In genomic region chr16:27267037-27267677, GRCh38 we compare ENCODE assay signal across 13 cellular contexts. TPM values are rescaled to one million over a fixed set of nuclear protein-coding genes. Genes with fewer than 3 reads are reported as not detected.
DNase-seq lines count a peak whose midpoint lies in the region; ATAC-seq and TF ChIP-seq lines count a peak whose summit lies in the region.
"Had no signal": no experiment of that assay in that cellular context is flagged by ENCODE, and none has a peak within 500 bp of the region (broad histone marks: within the 10 kb centered on the region; RNA-seq: fewer than 3 reads in every experiment).

No MANE protein-coding gene starts in this region.

- H2AFZ ChIP-seq in OCI-LY7 (ENCODE audit: low read length), result no peak overlapping the region

- no peaks in the 10 kb centered on the region for H4K20me1 ChIP-seq in OCI-LY7 (ENCODE audit: insufficient read depth, low read length)

- ATAC-seq in left lung, result no peak
- ATAC-seq: GM23338 had no signal

- peak overlapping the region; percentile 98 for H3K4me2 ChIP-seq in OCI-LY7 (ENCODE audit: low read length)

- CTCF ChIA-PET in OCI-LY7 (lab: Charles Lee; ENCODE audit: unreplicated experiment), result no interaction called here

- TF ChIP-seq CTCF in OCI-LY7 (conservative IDR thresholded peaks at IDR 0.05; ENCODE audit: low read length) (no peak), left lung (IDR thresholded peaks at IDR 0.05) (no peak)

- POLR2A ChIA-PET in OCI-LY7 (lab: Charles Lee), result no interaction called here

- H3K4me1 ChIP-seq in OCI-LY7 (ENCODE audit: insufficient read depth, low read length, poor library complexity, severe bottlenecking) (peaks cover 56% of the 10 kb centered on the region), adipocyte (ENCODE audit: control insufficient read depth, insufficient read depth, low read length) (peaks cover 10% of the 10 kb centered on the region), left lung (peaks cover 3 to 39% of the 10 kb centered on the region in 2 donors)

- no peak overlapping the region for H3K9ac ChIP-seq in adipocyte (ENCODE audit: low read length)

- H3K79me2 ChIP-seq in OCI-LY7 (ENCODE audit: insufficient read depth, low read depth, low read length), result peaks cover 20% of the 10 kb centered on the region; the same call in 1 of the 2 replicates

- H3K9me2 ChIP-seq in OCI-LY7 (ENCODE audit: insufficient read depth, low read length), result no peaks in the 10 kb centered on the region

- H3K9me3 ChIP-seq in OCI-LY7 (ENCODE audit: low read length) (no peaks in the 10 kb centered on the region; the same call in 1 of the 2 replicates), adipocyte (ENCODE audit: control insufficient read depth, low read length) (no peaks in the 10 kb centered on the region), left lung (no peaks in the 10 kb centered on the region)

- DNase-seq in activated CD8-positive, alpha-beta memory T cell treated with anti-CD3 and anti-CD28 coated beads for 24 hours, result peak; percentile 47
- DNase-seq in activated CD8-positive, alpha-beta memory T cell treated with anti-CD3 and anti-CD28 coated beads, Interleukin-2, amount 50 U/mL, for 4 hours, result no peak
- DNase-seq in OCI-LY7 (ENCODE audit: low spot score), result peak; percentile 64
- DNase-seq in adipocyte (ENCODE audit: low read depth), result no peak
- DNase-seq in stimulated activated CD8-positive, alpha-beta memory T cell treated with anti-CD3 and anti-CD28 coated beads, Interleukin-4, amount 100 ng/mL, for 48 hours, result peak; percentile 24
- DNase-seq in left lung, result no peak
- no peak for DNase-seq in activated gamma-delta T cell (lab: John Stamatoyannopoulos, UW)
- no peak for DNase-seq in NCI-H345 (lab: John Stamatoyannopoulos, UW)
- DNase-seq: aorta; MM.1S; NK-92 treated with Interleukin-12 subunit alpha and Interleukin-12 subunit beta, amount 100 ng/mL, for 24 hours; WERI-Rb-1 had no signal

- H3K36me3 ChIP-seq in OCI-LY7 (ENCODE audit: insufficient read depth, low read length), result no peaks in the 10 kb centered on the region
- no peaks in the 10 kb centered on the region for H3K36me3 ChIP-seq in adipocyte (ENCODE audit: control insufficient read depth, insufficient read depth, low read length, severe bottlenecking)
- H3K36me3 ChIP-seq in left lung, result no peaks in the 10 kb centered on the region
- H3K36me3 ChIP-seq: WERI-Rb-1 had no signal

- intact Hi-C loops in OCI-LY7 (cut with micrococcal nuclease; ENCODE audit: unreplicated experiment) (no loop called here), left lung (cut with DNase I) (no loop called here)

- BruUV-seq in OCI-LY7 (replicated peaks; lab: Mats Ljungman, UMichigan), result no TSS peak

- no peaks in the 10 kb centered on the region for H3K27me3 ChIP-seq in adipocyte (replicated peaks; ENCODE audit: control insufficient read depth, insufficient read depth, low read length)
- H3K27me3 ChIP-seq in left lung, result no peaks in the 10 kb centered on the region

- H3K27ac ChIP-seq in OCI-LY7 (ENCODE audit: low read depth, low read length, poor library complexity, severe bottlenecking), result no peak overlapping the region
- no peak overlapping the region for H3K27ac ChIP-seq in left lung
- H3K27ac ChIP-seq: WERI-Rb-1 had no signal

- H3K4me3 ChIP-seq in OCI-LY7 (ENCODE audit: low read depth, low read length, poor library complexity, severe bottlenecking), result peak overlapping the region; percentile 84
- peak overlapping the region; percentile 84 for H3K4me3 ChIP-seq in adipocyte (ENCODE audit: low read length)
- peak overlapping the region in 1 of 2 donors; percentile 79 for H3K4me3 ChIP-seq in left lung

RNA-seq across cellular contexts. Expression of gene NSMCE1, which starts 1.4 kb away (rescaled TPM):
- 51.1 and 52.1 TPM in 2 replicates for total RNA-seq in OCI-LY7 (2014; rRNA removed; shearing (Covaris generic))
- total RNA-seq in OCI-LY7 (2022) (84.0 and 89.4 TPM in 2 replicates), left lung (10 to 100 TPM; 48.6 to 52.7 TPM)

RNA-seq across cellular contexts. Expression of gene IL4R, which starts 46.6 kb away (rescaled TPM):
- 33.0 and 82.8 TPM in 2 replicates for total RNA-seq in OCI-LY7 (2014; rRNA removed; shearing (Covaris generic))
- total RNA-seq in OCI-LY7 (2022) (73.1 and 101 TPM in 2 replicates), left lung (100 to 1,000 TPM in 1 of 2 donors, 10 to 100 TPM in 1; 80.3 to 133 TPM)

Comparison
In these comparisons a context has a peak if more than half of its experiments do, and no peak if none do; other contexts are left out.
1. DNase-seq: peak in activated CD8-positive, alpha-beta memory T cell treated with anti-CD3 and anti-CD28 coated beads for 24 hours (single experiment), OCI-LY7 (single experiment) and stimulated activated CD8-positive, alpha-beta memory T cell treated with anti-CD3 and anti-CD28 coated beads, Interleukin-4, amount 100 ng/mL, for 48 hours (single experiment); none in activated CD8-positive, alpha-beta memory T cell treated with anti-CD3 and anti-CD28 coated beads, Interleukin-2, amount 50 U/mL, for 4 hours (single experiment), adipocyte (single experiment), left lung (0 of 2), activated gamma-delta T cell (single experiment) and NCI-H345 (single experiment).